Comparison of ENCODE assay signal across 8 cellular contexts in genomic region chr5:100148239-100148638, GRCh38.
"Had no signal": no experiment of that assay in that cellular context is flagged by ENCODE, and none has a peak within 500 bp of the region (broad histone marks: within the 10 kb centered on the region; RNA-seq: fewer than 3 reads in every experiment).

No MANE protein-coding gene starts in this region.

- H3K4me3 ChIP-seq: GM23248, HAP-1 had no signal

- H3K36me3 ChIP-seq: HAP-1 had no signal

- H3K27ac Mint-ChIP-seq: HFFc6 had no signal

- DNase-seq: GM23248, GOT3, H7, HFFc6, IMR-90 had no signal

- H3K27ac ChIP-seq: GM23248, HL-60 had no signal

- H3K9ac ChIP-seq: GM23248 had no signal

- ATAC-seq: HCT116 had no signal

- H3K4me3 Mint-ChIP-seq: HFFc6 had no signal

- H3K9me3 ChIP-seq: HAP-1 had no signal

- H3K4me1 ChIP-seq: HAP-1 had no signal

- H2AFZ ChIP-seq: GM23248 had no signal
